ENCODE assay signal across 11 cellular contexts in the genomic region with DNA sequence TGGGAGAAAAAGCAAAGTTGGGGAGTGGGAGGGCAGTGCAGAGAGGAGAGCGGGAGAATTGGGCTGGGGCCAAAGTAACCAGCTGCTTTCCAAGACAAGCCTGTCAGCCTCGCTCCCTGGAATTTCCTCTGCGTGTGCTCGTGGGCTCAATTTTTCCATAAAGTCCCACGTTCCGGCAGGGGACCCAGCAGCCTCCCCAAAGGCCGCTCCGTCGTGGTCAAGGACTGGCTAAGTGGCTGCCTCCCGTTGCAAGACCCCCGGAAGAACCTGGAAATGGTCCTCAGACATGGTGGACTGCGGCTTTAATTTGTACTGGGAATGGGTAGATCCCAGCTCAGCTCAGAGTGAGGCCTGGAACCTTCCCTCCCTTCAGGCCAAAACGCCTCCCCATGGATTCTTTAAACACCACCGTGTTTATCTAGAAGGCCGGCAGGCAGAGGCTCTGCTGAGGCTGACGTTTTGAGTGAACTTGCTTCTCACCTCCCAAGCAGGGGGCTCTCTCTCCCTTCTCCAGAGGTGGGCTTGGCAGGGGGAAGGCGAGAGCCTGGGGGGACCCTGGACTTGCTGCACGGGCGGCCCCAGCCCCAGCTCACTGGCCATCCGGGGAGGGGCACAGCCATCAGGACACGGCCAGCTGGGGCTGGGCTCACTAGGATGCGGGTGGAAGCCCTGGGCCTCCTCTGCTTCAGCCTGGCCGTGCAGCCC.
DNase-seq lines count a peak whose midpoint lies in the region; ATAC-seq and TF ChIP-seq lines count a peak whose summit lies in the region.
"Had no signal": no experiment of that assay in that cellular context is flagged by ENCODE, and none has a peak within 500 bp of the region (broad histone marks: within the 10 kb centered on the region; RNA-seq: fewer than 3 reads in every experiment).

No MANE protein-coding gene starts in this region.

- peak; percentile 47 for TF ChIP-seq CTCF in chondrocyte (IDR thresholded peaks at IDR 0.05)
- TF ChIP-seq CTCF in hepatocyte (IDR thresholded peaks at IDR 0.05; ENCODE audit: poor library complexity) = peak; percentile 7
- no peak for TF ChIP-seq CTCF in MM.1S (IDR thresholded peaks at IDR 0.05; ENCODE audit: low read length)
- TF ChIP-seq CTCF in psoas muscle (IDR thresholded peaks at IDR 0.05) = no peak

- peaks cover 64% of the 10 kb centered on the region for H3K4me1 Mint-ChIP-seq in chondrocyte (ENCODE audit: low read depth)

- H3K9ac ChIP-seq in MM.1S (ENCODE audit: low read length) = no peak overlapping the region

- no peak overlapping the region for H2AFZ ChIP-seq in hepatocyte
- H2AFZ ChIP-seq in MM.1S (ENCODE audit: low read length) = no peak overlapping the region

- H3K9me2 ChIP-seq in hepatocyte (replicated peaks; ENCODE audit: insufficient read depth) (no peaks in the 10 kb centered on the region), MM.1S (replicated peaks; ENCODE audit: insufficient read depth, low read length) (no peaks in the 10 kb centered on the region)

- H3K79me2 ChIP-seq in hepatocyte (no peaks in the 10 kb centered on the region), MM.1S (ENCODE audit: low read length) (no peaks in the 10 kb centered on the region)

- peaks cover 19% of the 10 kb centered on the region for H3K9me3 Mint-ChIP-seq in chondrocyte (ENCODE audit: low read depth)

- H3F3A ChIP-seq in MM.1S (ENCODE audit: insufficient read depth, low read length) = no peaks in the 10 kb centered on the region

- peak overlapping the region; percentile 96 for H3K27ac Mint-ChIP-seq in chondrocyte (ENCODE audit: unreplicated experiment)

- no peaks in the 10 kb centered on the region for H4K20me1 ChIP-seq in hepatocyte (ENCODE audit: insufficient read depth, poor library complexity, severe bottlenecking)
- no peaks in the 10 kb centered on the region for H4K20me1 ChIP-seq in MM.1S (ENCODE audit: insufficient read depth, low read length)

- H3K36me3 ChIP-seq in hepatocyte (replicated peaks; ENCODE audit: insufficient read depth, low read depth) (no peaks in the 10 kb centered on the region), MM.1S (replicated peaks; ENCODE audit: insufficient read depth, low read length) (no peaks in the 10 kb centered on the region), psoas muscle (ENCODE audit: insufficient read depth in 1 of 2, low read depth in 1 of 2) (no peaks in the 10 kb centered on the region)
- H3K36me3 ChIP-seq: upper lobe of left lung had no signal

- H3K4me1 ChIP-seq in hepatocyte (ENCODE audit: insufficient read depth) (peaks cover 31% of the 10 kb centered on the region), MM.1S (ENCODE audit: low read length) (no peaks in the 10 kb centered on the region), psoas muscle (no peaks in the 10 kb centered on the region)

- peak overlapping the region; percentile 58 for H3K4me3 Mint-ChIP-seq in chondrocyte (ENCODE audit: unreplicated experiment)

- H3K4me3 ChIP-seq in hepatocyte (no peak overlapping the region), MM.1S (ENCODE audit: low read length) (no peak overlapping the region), psoas muscle (no peak overlapping the region)
- H3K4me3 ChIP-seq: upper lobe of left lung had no signal

- peaks cover 5% of the 10 kb centered on the region for H3K36me3 Mint-ChIP-seq in chondrocyte (ENCODE audit: low read depth)

- WGBS in hepatocyte (ENCODE audit: low lambda C conversion rate, missing lambda C conversion rate) = 37% methylated on average over 23 of the region's 23 CpGs
- 19 to 30% (median 26%) methylated on average over 23 of the region's 23 CpGs for WGBS in psoas muscle, 3 donors

- H3K9me3 ChIP-seq in hepatocyte (ENCODE audit: low read depth) (no peaks in the 10 kb centered on the region), MM.1S (replicated peaks; ENCODE audit: insufficient read depth, low read length) (no peaks in the 10 kb centered on the region), psoas muscle (peaks cover 4% of the 10 kb centered on the region)

- H3K27ac ChIP-seq in hepatocyte = peak overlapping the region; percentile 85
- no peak overlapping the region for H3K27ac ChIP-seq in MM.1S (ENCODE audit: low read length)
- no peak overlapping the region for H3K27ac ChIP-seq in psoas muscle

- H3K27me3 ChIP-seq in hepatocyte = no peaks in the 10 kb centered on the region
- H3K27me3 ChIP-seq in MM.1S (replicated peaks; ENCODE audit: insufficient read depth, low read length) = no peaks in the 10 kb centered on the region; the same call in 1 of the 2 replicates
- peaks cover 0 to 47% (median 17%) of the 10 kb centered on the region in 3 donors for H3K27me3 ChIP-seq in psoas muscle (ENCODE audit: insufficient read depth in 3 of 3, low read length in 2 of 3)
- H3K27me3 ChIP-seq: upper lobe of left lung had no signal

- ATAC-seq in psoas muscle = no peak
- ATAC-seq in HG03175 (IDR thresholded peaks at IDR 0.05; ENCODE audit: unreplicated experiment) = no peak

- H3K4me2 ChIP-seq in hepatocyte (peak overlapping the region; percentile 35), MM.1S (ENCODE audit: low read depth, low read length) (no peak overlapping the region)

- no peaks in the 10 kb centered on the region for H3K27me3 Mint-ChIP-seq in chondrocyte (ENCODE audit: low read depth)

- intact Hi-C loops in posterior vena cava (cut with DNase I) (no loop called here), psoas muscle (cut with DNase I) (no loop called here)

- peak; percentile 78 for DNase-seq in ELF-1 (ENCODE audit: low read depth, low spot score)
- DNase-seq in chondrocyte (ENCODE audit: low spot score) = no peak
- peak; percentile 62 for DNase-seq in hepatocyte (ENCODE audit: low spot score)
- DNase-seq in posterior vena cava (ENCODE audit: low spot score) = peak; percentile 81
- no peak for DNase-seq in NCI-H2227 (lab: John Stamatoyannopoulos, UW; ENCODE audit: unreplicated experiment)
- DNase-seq in MM.1S = no peak
- DNase-seq in psoas muscle = no peak
- DNase-seq: DMS79 treated with DMSO at 0.1 percent for 48 hours, erythroblast had no signal

Comparison
In these comparisons a context has a peak if more than half of its experiments do, and no peak if none do; other contexts are left out.
1. DNase-seq: peak in ELF-1 (single experiment), hepatocyte (single experiment) and posterior vena cava (single experiment); none in chondrocyte (single experiment), NCI-H2227 (single experiment), MM.1S (single experiment) and psoas muscle (0 of 2).
2. CTCF ChIP-seq: peak in chondrocyte (single experiment) and hepatocyte (single experiment); none in MM.1S (single experiment) and psoas muscle (single experiment).